Comparison of ENCODE assay signal across 1 cellular context in the genomic region with DNA sequence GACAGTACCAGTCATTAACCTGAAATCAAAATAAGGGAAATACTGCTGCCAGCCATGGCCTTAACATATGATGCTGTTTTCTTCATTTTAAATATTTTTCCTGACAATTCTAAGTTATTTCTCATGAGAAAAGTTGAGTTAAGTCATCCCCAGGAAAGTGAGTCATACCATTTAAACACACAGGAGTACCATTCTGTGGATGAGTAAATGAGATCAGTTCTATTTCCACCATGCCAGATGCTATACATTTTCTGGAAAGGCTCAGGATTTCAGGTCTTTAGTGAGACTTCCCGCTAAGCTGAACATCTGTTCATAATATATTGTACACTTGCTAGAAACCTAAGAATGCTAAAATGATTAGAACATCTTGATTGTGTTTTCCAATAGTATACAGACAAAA.
TF ChIP-seq lines count a peak whose summit lies in the region.

No MANE protein-coding gene starts in this region.

TF ChIP-seq in IMR-90, 13 proteins besides CTCF, POLR2A, EP300 and RAD21:
- TF ChIP-seq MAFK (IDR thresholded peaks at IDR 0.05; ENCODE audit: low read depth, low read length) (no peak), MAZ (IDR thresholded peaks at IDR 0.05; ENCODE audit: borderline replicate concordance, low read depth, low read length) (no peak), NFE2L2 (IDR thresholded peaks at IDR 0.05; ENCODE audit: low read depth, low read length) (no peak), FOS (IDR thresholded peaks at IDR 0.05; ENCODE audit: low read depth, low read length) (no peak), MXI1 (IDR thresholded peaks at IDR 0.05; ENCODE audit: borderline replicate concordance, low read depth, low read length) (no peak), BHLHE40 (IDR thresholded peaks at IDR 0.05; ENCODE audit: low read depth, low read length) (no peak), RFX5 (IDR thresholded peaks at IDR 0.05; ENCODE audit: low read depth, low read length) (no peak), CHD1 (IDR thresholded peaks at IDR 0.05; ENCODE audit: low read depth, low read length) (no peak), CEBPB (IDR thresholded peaks at IDR 0.05; ENCODE audit: low read depth, low read length) (no peak)
- TF ChIP-seq, protein P1, sequence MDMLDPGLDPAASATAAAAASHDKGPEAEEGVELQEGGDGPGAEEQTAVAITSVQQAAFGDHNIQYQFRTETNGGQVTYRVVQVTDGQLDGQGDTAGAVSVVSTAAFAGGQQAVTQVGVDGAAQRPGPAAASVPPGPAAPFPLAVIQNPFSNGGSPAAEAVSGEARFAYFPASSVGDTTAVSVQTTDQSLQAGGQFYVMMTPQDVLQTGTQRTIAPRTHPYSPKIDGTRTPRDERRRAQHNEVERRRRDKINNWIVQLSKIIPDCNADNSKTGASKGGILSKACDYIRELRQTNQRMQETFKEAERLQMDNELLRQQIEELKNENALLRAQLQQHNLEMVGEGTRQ (IDR thresholded peaks at IDR 0.05; ENCODE audit: low read depth, low read length), result no peak
- TF ChIP-seq, protein P2, sequence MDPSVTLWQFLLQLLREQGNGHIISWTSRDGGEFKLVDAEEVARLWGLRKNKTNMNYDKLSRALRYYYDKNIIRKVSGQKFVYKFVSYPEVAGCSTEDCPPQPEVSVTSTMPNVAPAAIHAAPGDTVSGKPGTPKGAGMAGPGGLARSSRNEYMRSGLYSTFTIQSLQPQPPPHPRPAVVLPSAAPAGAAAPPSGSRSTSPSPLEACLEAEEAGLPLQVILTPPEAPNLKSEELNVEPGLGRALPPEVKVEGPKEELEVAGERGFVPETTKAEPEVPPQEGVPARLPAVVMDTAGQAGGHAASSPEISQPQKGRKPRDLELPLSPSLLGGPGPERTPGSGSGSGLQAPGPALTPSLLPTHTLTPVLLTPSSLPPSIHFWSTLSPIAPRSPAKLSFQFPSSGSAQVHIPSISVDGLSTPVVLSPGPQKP (IDR thresholded peaks at IDR 0.05; ENCODE audit: borderline replicate concordance, low read depth, low read length), result no peak
